12 cellular contexts compared by ENCODE assay signal in genomic region chr20:17634666-17635319, GRCh38. TPM values are rescaled to one million over a fixed set of nuclear protein-coding genes. Genes with fewer than 3 reads are reported as not detected.
DNase-seq lines count a peak whose midpoint lies in the region; ATAC-seq, FAIRE-seq and TF ChIP-seq lines count a peak whose summit lies in the region.
"Had no signal": no experiment of that assay in that cellular context is flagged by ENCODE, and none has a peak within 500 bp of the region (broad histone marks: within the 10 kb centered on the region; RNA-seq: fewer than 3 reads in every experiment).

No MANE protein-coding gene starts in this region.

- intact Hi-C loops in GM12878 (cut with micrococcal nuclease; ENCODE audit: unreplicated experiment) = no loop called here

- H3K4me3 ChIP-seq in AG04450 (ENCODE audit: low read depth, low read length) = no peak overlapping the region
- H3K4me3 ChIP-seq in GM12878 = no peak overlapping the region
- H3K4me3 ChIP-seq in rectal smooth muscle tissue (ENCODE audit: low read length) = no peak overlapping the region

- no peaks in the 10 kb centered on the region for H3K9me3 ChIP-seq in AG04450 (ENCODE audit: control insufficient read depth, insufficient read depth, low read length)
- no peaks in the 10 kb centered on the region for H3K9me3 ChIP-seq in GM12878 (replicated peaks; ENCODE audit: control insufficient read depth, insufficient read depth, low read length)

- no peak for TF ChIP-seq RAD21 in GM12878 (IDR thresholded peaks at IDR 0.05; ENCODE audit: insufficient read depth, low read depth, low read length)

- TF ChIP-seq EP300 in GM12878 (IDR thresholded peaks at IDR 0.05; ENCODE audit: borderline replicate concordance in 1 of 2, control insufficient read depth in 1 of 2, low read depth in 2 of 2, low read length in 2 of 2) = no peak

- H3K9ac ChIP-seq in GM12878 (ENCODE audit: control insufficient read depth, insufficient read depth, low read length) (no peak overlapping the region), rectal smooth muscle tissue (ENCODE audit: low read length) (no peak overlapping the region)

- WGBS in GM12878 (ENCODE audit: insufficient coverage, insufficient replicate concordance, low lambda C conversion rate, missing lambda C conversion rate) = 80% methylated on average over 13 of the region's 13 CpGs

- DNase-seq in AG04450 (ENCODE audit: low read depth, low spot score) (no peak), GM12878 (ENCODE audit: low read depth, low spot score) (no peak), left kidney (ENCODE audit: low read depth, low spot score) (peak; percentile 46), NCI-H774 (lab: John Stamatoyannopoulos, UW) (no peak), NCI-H1417 (lab: John Stamatoyannopoulos, UW) (no peak)
- DNase-seq: activated T-cell treated with anti-CD3 and anti-CD28 coated beads for 4 hours; NCI-H510A treated with DMSO at 0.1 percent for 48 hours; stimulated activated naive CD4-positive, alpha-beta T cell had no signal

- no peak overlapping the region for H3K4me2 ChIP-seq in GM12878 (ENCODE audit: control insufficient read depth, insufficient read depth)

- no peaks in the 10 kb centered on the region for H4K20me1 ChIP-seq in GM12878 (ENCODE audit: control insufficient read depth, insufficient read depth)

- H3K27ac ChIP-seq in AG04450 (ENCODE audit: low read depth, low read length) (peak overlapping the region; percentile 21), GM12878 (ENCODE audit: control insufficient read depth, insufficient read depth) (no peak overlapping the region), rectal smooth muscle tissue (ENCODE audit: low read depth, low read length) (peak overlapping the region; percentile 60)

- no peaks in the 10 kb centered on the region for H3K79me2 ChIP-seq in GM12878 (ENCODE audit: control insufficient read depth, insufficient read depth, low read length)

- ATAC-seq in GM12878 (no peak), GM18502 (IDR thresholded peaks at IDR 0.05; ENCODE audit: poor library complexity, unreplicated experiment) (no peak), HG03439 (IDR thresholded peaks at IDR 0.05; ENCODE audit: unreplicated experiment) (no peak)

- TF ChIP-seq POLR2A in GM12878 (IDR thresholded peaks at IDR 0.05; ENCODE audit: low read depth, low read length) = no peak

- CTCF ChIA-PET in AG04450 (lab: Charles Lee) = interaction anchor here (1.1 kb wide), 1 partner anchor 130 kb away, joined by 3 read pairs; no protein-coding TSS in a partner anchor
- CTCF ChIA-PET in GM12878 (lab: Yijun Ruan, JAX) = no interaction called here

- POLR2A ChIA-PET in AG04450 (lab: Yijun Ruan, JAX) = no interaction called here
- POLR2A ChIA-PET in GM12878 (lab: Charles Lee) = no interaction called here

- no TSS peak for BruUV-seq in GM12878 (replicated peaks; lab: Mats Ljungman, UMichigan)

- H3K4me1 ChIP-seq in GM12878 (ENCODE audit: control insufficient read depth, insufficient read depth, low read length) (no peaks in the 10 kb centered on the region), rectal smooth muscle tissue (ENCODE audit: control insufficient read depth, insufficient read depth, low read length) (peaks cover 17% of the 10 kb centered on the region)

- RAD21 ChIA-PET in GM12878 (lab: Charles Lee; ENCODE audit: unreplicated experiment) = no interaction called here

- no peak for FAIRE-seq in GM12878 (lab: Jason Lieb, UNC)
- FAIRE-seq: A204.1 had no signal

- no peaks in the 10 kb centered on the region for H3K27me3 ChIP-seq in AG04450 (ENCODE audit: control insufficient read depth, insufficient read depth, low read length)
- no peaks in the 10 kb centered on the region for H3K27me3 ChIP-seq in GM12878 (replicated peaks in 1 of 2; ENCODE audit: control insufficient read depth in 2 of 2, insufficient read depth in 2 of 2, low read length in 1 of 2)
- no peaks in the 10 kb centered on the region for H3K27me3 ChIP-seq in rectal smooth muscle tissue (ENCODE audit: control insufficient read depth, insufficient read depth, low read length)

- TF ChIP-seq CTCF in AG04450 (IDR thresholded peaks at IDR 0.05; ENCODE audit: low read depth, low read length) = no peak
- no peak for TF ChIP-seq CTCF in GM12878 (IDR thresholded peaks at IDR 0.05 in 2 of 3, conservative IDR thresholded peaks at IDR 0.05 in 1 of 3; ENCODE audit: control insufficient read depth in 2 of 3, extremely low read depth in 1 of 3, insufficient read depth in 1 of 3, low read depth in 3 of 3, low read length in 3 of 3)

- in situ Hi-C loops in GM12878 (cut with MboI) = no loop called here

- no peak overlapping the region for H2AFZ ChIP-seq in GM12878 (ENCODE audit: control insufficient read depth, low read depth, low read length)

- peaks cover 18 to 22% of the 10 kb centered on the region in 2 experiments for H3K36me3 ChIP-seq in GM12878 (ENCODE audit: control insufficient read depth in 2 of 2, insufficient read depth in 2 of 2, low read length in 1 of 2)
- H3K36me3 ChIP-seq in rectal smooth muscle tissue (ENCODE audit: control insufficient read depth, insufficient read depth, low read length) = peaks cover 50% of the 10 kb centered on the region

- SMC1A ChIA-PET in GM12878 (lab: Charles Lee; ENCODE audit: uncharacterized antibody, unreplicated experiment) = no interaction called here

TF ChIP-seq in GM12878, 131 proteins besides CTCF, POLR2A, EP300 and RAD21:
- TF ChIP-seq SRF (IDR thresholded peaks at IDR 0.05; ENCODE audit: low read depth in 2 of 2, low read length in 2 of 2) = no peak
- peak; percentile 59; the same call in 1 of the 2 replicates for TF ChIP-seq SPI1 (IDR thresholded peaks at IDR 0.05; ENCODE audit: borderline replicate concordance, insufficient read depth, low read depth, low read length)
- no peak for TF ChIP-seq CEBPZ (IDR thresholded peaks at IDR 0.05; ENCODE audit: low read depth, low read length)
- TF ChIP-seq SMC3 (IDR thresholded peaks at IDR 0.05; ENCODE audit: borderline replicate concordance, low read length) = no peak

RNA-seq across cellular contexts. Expression of gene RRBP1, which starts 47.2 kb away (rescaled TPM):
- 151 and 153 TPM in 2 replicates for polyA plus RNA-seq in AG04450 (2011; rRNA removed)
- polyA minus RNA-seq in AG04450 (2011; rRNA and poly(A)+ RNA removed) = 115 and 130 TPM in 2 replicates
- total RNA-seq in GM12878 (2013; cell fraction: nucleolus; rRNA removed) = 51.6 and 53.5 TPM in 2 replicates
- total RNA-seq in GM12878 (2014; rRNA removed) = 24.4 and 25.4 TPM in 2 replicates
- 22.8 and 26.4 TPM in 2 replicates for total RNA-seq in GM12878 (2014; rRNA removed; fragmentation: Illumina TruSeq; extraction: Trizol)
- total RNA-seq in GM12878 (2021) = 50.0 and 57.4 TPM in 2 replicates
- 19.5 TPM for polyA plus RNA-seq in GM12878 (2011; ENCODE audit: low read depth)
- polyA plus RNA-seq in GM12878 (2011; rRNA removed) = 8.9 and 12.9 TPM in 2 replicates
- 12.1 and 13.5 TPM in 2 replicates for polyA plus RNA-seq in GM12878 (2011; cell fraction: cytosol; rRNA removed)
- 23.3 and 33.9 TPM in 2 replicates for polyA plus RNA-seq in GM12878 (2011; cell fraction: nucleus; rRNA removed)
- polyA plus RNA-seq in GM12878 (2012) = 34.7 and 39.7 TPM in 2 replicates
- polyA plus RNA-seq in GM12878 (2014; fragmentation: Illumina TruSeq; extraction: Trizol) = 20.4 and 28.3 TPM in 2 replicates
- 1 to 10 TPM; 1.2 to 2.4 TPM for polyA plus RNA-seq in GM12878 (2014; fragmentation: Nextera tagmentation; extraction: Ambion mirVana)
- 24.6 and 24.8 TPM in 2 replicates for polyA plus RNA-seq in GM12878 (2014; rRNA removed)
- polyA plus RNA-seq in GM12878 (2016; fragmentation: Nextera tagmentation; extraction: Ambion mirVana) = 10 to 100 TPM; 20.0 to 24.5 TPM
- polyA minus RNA-seq in GM12878 (2011; rRNA and poly(A)+ RNA removed) = 8.6 and 18.9 TPM in 2 replicates
- 12.0 and 13.6 TPM in 2 replicates for polyA minus RNA-seq in GM12878 (2011; cell fraction: cytosol; rRNA and poly(A)+ RNA removed)
- polyA minus RNA-seq in GM12878 (2011; cell fraction: nucleus; rRNA and poly(A)+ RNA removed) = 11.1 and 22.3 TPM in 2 replicates
